In the genomic region with DNA sequence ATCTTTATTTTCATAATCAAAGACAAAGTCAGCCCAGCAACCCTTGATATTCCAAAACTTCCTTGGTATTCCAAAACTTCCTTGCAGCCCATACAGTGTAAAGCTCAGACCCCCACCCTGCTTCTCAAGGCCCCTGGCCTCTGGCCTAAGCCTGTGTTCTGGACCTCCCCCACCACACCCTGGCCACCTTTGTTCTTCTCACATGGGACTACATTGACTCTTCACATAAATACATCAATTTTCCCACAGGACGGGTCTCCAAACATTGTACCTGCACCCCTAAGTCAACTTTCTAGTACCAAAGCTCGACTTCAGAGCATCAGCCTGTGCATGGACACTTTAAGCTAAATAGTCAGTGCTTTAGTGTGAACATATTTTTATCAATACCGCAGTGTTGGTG, we compare ENCODE assay signal across 10 cellular contexts. TPM values are rescaled to one million over a fixed set of nuclear protein-coding genes. Genes with fewer than 3 reads are reported as not detected.
"Had no signal": no experiment of that assay in that cellular context is flagged by ENCODE, and none has a peak within 500 bp of the region (broad histone marks: within the 10 kb centered on the region; RNA-seq: fewer than 3 reads in every experiment).

No MANE protein-coding gene starts in this region.

- H3K36me3 ChIP-seq: HAP-1 had no signal

- DNase-seq: GM23248, GOT3, H7, H9, HCEC 1CT, HFFc6 had no signal

- H3K27ac ChIP-seq: GM23248 had no signal

- H3K9me3 ChIP-seq: HAP-1 had no signal

- H3K4me3 ChIP-seq: GM23248, GM23338, HAP-1 had no signal

- H3K4me1 ChIP-seq: HAP-1 had no signal

RNA-seq across cellular contexts. Expression of gene DRGX, which starts 40.7 kb away (rescaled TPM):
- total RNA-seq: GM23248, GM23338, H1, H4, H7, H9 had no signal
- polyA plus RNA-seq: GM23338, H1 had no signal

RNA-seq across cellular contexts. Expression of gene C10orf71, which starts 56.3 kb away (rescaled TPM):
- total RNA-seq: GM23248, GM23338, H1, H4, H7, H9, HFFc6 had no signal
- polyA plus RNA-seq: GM23248, GM23338, H1 had no signal
